16 cellular contexts compared by ENCODE assay signal in genomic region chr2:121501070-121501469, GRCh38. TPM values are rescaled to one million over a fixed set of nuclear protein-coding genes. Genes with fewer than 3 reads are reported as not detected.
DNase-seq lines count a peak whose midpoint lies in the region; ATAC-seq, FAIRE-seq and TF ChIP-seq lines count a peak whose summit lies in the region.
"Had no signal": no experiment of that assay in that cellular context is flagged by ENCODE, and none has a peak within 500 bp of the region (broad histone marks: within the 10 kb centered on the region; RNA-seq: fewer than 3 reads in every experiment).

No MANE protein-coding gene starts in this region.

- FAIRE-seq in astrocyte (lab: Jason Lieb, UNC): peak; percentile 87

- peaks cover 4% of the 10 kb centered on the region for H3K9me3 Mint-ChIP-seq in astrocyte (ENCODE audit: unreplicated experiment)

- H3K27me3 ChIP-seq in ACC112 (ENCODE audit: insufficient read depth, low read length) (no peaks in the 10 kb centered on the region), astrocyte (ENCODE audit: insufficient read depth, low read length) (no peaks in the 10 kb centered on the region), foreskin keratinocyte (no peaks in the 10 kb centered on the region), trophoblast cell (ENCODE audit: insufficient read depth, low read length) (no peaks in the 10 kb centered on the region)

- H3K14ac ChIP-seq in trophoblast cell (ENCODE audit: low read length): no peak overlapping the region

- H3K9ac ChIP-seq in astrocyte (ENCODE audit: low read length) (peak overlapping the region; percentile 75), trophoblast cell (ENCODE audit: low read length) (no peak overlapping the region)

- H3K9me3 ChIP-seq in astrocyte (ENCODE audit: insufficient read depth, low read depth, low read length): no peaks in the 10 kb centered on the region
- H3K9me3 ChIP-seq in trophoblast cell (ENCODE audit: insufficient read depth, low read depth, low read length): no peaks in the 10 kb centered on the region
- H3K9me3 ChIP-seq: thoracic aorta had no signal

- DNase-seq in astrocyte (ENCODE audit: low read depth) (peak; percentile 88), foreskin keratinocyte (peak; percentile 83 to 84), DMS79 treated with DMSO at 0.1 percent for 48 hours (lab: John Stamatoyannopoulos, UW) (no peak), NK-92 (lab: John Stamatoyannopoulos, UW; ENCODE audit: unreplicated experiment) (no peak), retina (no peak), trophoblast cell (no peak)
- DNase-seq: activated B cell treated with CpG ODN at 0.5 μM for 24 hours; activated gamma-delta T cell treated with Interleukin-2 at 50 U/mL for 16 hours; AML-193; effector memory CD4-positive, alpha-beta T cell; SHP77; stimulated activated CD4-positive, alpha-beta T cell treated with anti-CD3 and anti-CD28 coated beads, Interleukin-4, amount 100 ng/mL, for 4 hours had no signal

- peak overlapping the region; percentile 14 for H3K27ac Mint-ChIP-seq in astrocyte (ENCODE audit: unreplicated experiment)
- H3K27ac Mint-ChIP-seq: activated B cell treated with CpG ODN at 0.5 μM for 24 hours had no signal

- H3K36me3 Mint-ChIP-seq in astrocyte (ENCODE audit: low read depth, unreplicated experiment): peaks cover 9% of the 10 kb centered on the region

- no peak overlapping the region for H4K12ac ChIP-seq in trophoblast cell (ENCODE audit: low read depth, low read length)

- H3K4me1 ChIP-seq in ACC112 (ENCODE audit: control insufficient read depth, insufficient read depth, low read length, unreplicated experiment): peaks cover 54% of the 10 kb centered on the region
- H3K4me1 ChIP-seq in astrocyte (ENCODE audit: insufficient read depth, low read length): peaks cover 44% of the 10 kb centered on the region
- peaks cover 55% of the 10 kb centered on the region for H3K4me1 ChIP-seq in foreskin keratinocyte
- H3K4me1 ChIP-seq in trophoblast cell (ENCODE audit: control insufficient read depth in 1 of 2, insufficient read depth in 2 of 2, low read length in 2 of 2): peaks cover 1 to 4% of the 10 kb centered on the region in 2 experiments

- H3K27ac ChIP-seq in ACC112 (ENCODE audit: low read depth, low read length): peak overlapping the region; percentile 98
- H3K27ac ChIP-seq in astrocyte (ENCODE audit: low read depth, low read length): peak overlapping the region; percentile 94
- H3K27ac ChIP-seq in foreskin keratinocyte: peak overlapping the region; percentile 90
- H3K27ac ChIP-seq in trophoblast cell (ENCODE audit: low read depth, low read length): no peak overlapping the region

- peak overlapping the region; percentile 2 for H3K4me3 Mint-ChIP-seq in astrocyte (ENCODE audit: unreplicated experiment)
- H3K4me3 Mint-ChIP-seq: activated B cell treated with CpG ODN at 0.5 μM for 24 hours had no signal

- H3K4me3 ChIP-seq in ACC112 (ENCODE audit: low read depth, low read length) (peak overlapping the region; percentile 7; the same call in 1 of the 2 replicates), astrocyte (ENCODE audit: insufficient read depth, low read depth, low read length) (no peak overlapping the region), trophoblast cell (ENCODE audit: low read depth, low read length) (no peak overlapping the region)
- H3K4me3 ChIP-seq: thoracic aorta had no signal

- H3K79me2 ChIP-seq in ACC112 (ENCODE audit: control insufficient read depth, insufficient read depth, low read length, unreplicated experiment) (peaks cover 19% of the 10 kb centered on the region), astrocyte (ENCODE audit: insufficient read depth, low read length) (peaks cover 38% of the 10 kb centered on the region), trophoblast cell (ENCODE audit: control insufficient read depth, insufficient read depth, low read length, poor library complexity) (no peaks in the 10 kb centered on the region)

- H3K36me3 ChIP-seq in ACC112 (ENCODE audit: insufficient read depth, low read length): peaks cover 17% of the 10 kb centered on the region
- no peaks in the 10 kb centered on the region for H3K36me3 ChIP-seq in astrocyte (ENCODE audit: insufficient read depth, low read length)
- H3K36me3 ChIP-seq in trophoblast cell (ENCODE audit: control insufficient read depth in 1 of 2, insufficient read depth in 2 of 2, low read length in 2 of 2): peaks cover 0 to 9% of the 10 kb centered on the region in 2 experiments

- H2AK5ac ChIP-seq in trophoblast cell (ENCODE audit: low read length): no peak overlapping the region

- ATAC-seq in GM19463 (IDR thresholded peaks at IDR 0.05; ENCODE audit: unreplicated experiment) (peak; percentile 63), foreskin keratinocyte (peak; percentile 1)

- no peak overlapping the region for H4K91ac ChIP-seq in trophoblast cell (ENCODE audit: low read depth, low read length)

- no peak overlapping the region for H2BK12ac ChIP-seq in trophoblast cell (ENCODE audit: low read length)

- H2BK5ac ChIP-seq in trophoblast cell (ENCODE audit: low read depth, low read length, poor library complexity): no peak overlapping the region

- no CpG with 5 or more reads among the region's 1 CpG for WGBS in trophoblast cell (ENCODE audit: extremely low coverage, insufficient coverage, insufficient read length)

- no peak overlapping the region for H2BK120ac ChIP-seq in trophoblast cell (ENCODE audit: insufficient read depth, low read length, poor library complexity)

- peaks cover 4% of the 10 kb centered on the region for H4K20me1 ChIP-seq in astrocyte (ENCODE audit: insufficient read depth, low read length)

- H3K4me1 Mint-ChIP-seq in astrocyte (ENCODE audit: low read depth, unreplicated experiment): peaks cover 40% of the 10 kb centered on the region
- H3K4me1 Mint-ChIP-seq: activated B cell treated with CpG ODN at 0.5 μM for 24 hours had no signal

- no peaks in the 10 kb centered on the region for H3K79me1 ChIP-seq in trophoblast cell (ENCODE audit: low read length)

- no peak for TF ChIP-seq CTCF in astrocyte (IDR thresholded peaks at IDR 0.05; ENCODE audit: insufficient read depth, low read depth, low read length)
- no peak for TF ChIP-seq CTCF in foreskin keratinocyte (conservative IDR thresholded peaks at IDR 0.05)

- H3K4me2 ChIP-seq in astrocyte (ENCODE audit: low read length) (peak overlapping the region; percentile 64), trophoblast cell (ENCODE audit: low read length) (no peak overlapping the region)

- no peak overlapping the region for H3K4ac ChIP-seq in trophoblast cell (ENCODE audit: low read depth, low read length)

- no peak overlapping the region for H4K8ac ChIP-seq in trophoblast cell (ENCODE audit: low read depth, low read length)

- H3K18ac ChIP-seq in trophoblast cell (ENCODE audit: low read length): no peak overlapping the region

- no peak overlapping the region for H2AFZ ChIP-seq in ACC112 (ENCODE audit: low read length, unreplicated experiment)
- H2AFZ ChIP-seq in astrocyte (ENCODE audit: low read depth, low read length): no peak overlapping the region
- no peak overlapping the region for H2AFZ ChIP-seq in trophoblast cell (ENCODE audit: insufficient read depth, low read length, poor library complexity)

- no peak overlapping the region for H3K23ac ChIP-seq in trophoblast cell (ENCODE audit: low read length)

- no peaks in the 10 kb centered on the region for H3K27me3 Mint-ChIP-seq in astrocyte (ENCODE audit: low read depth, unreplicated experiment)
- H3K27me3 Mint-ChIP-seq: activated B cell treated with CpG ODN at 0.5 μM for 24 hours had no signal

RNA-seq across cellular contexts. Expression of gene RNU4ATAC, which starts 29.6 kb away (rescaled TPM):
- total RNA-seq in astrocyte (not detected in 2 replicates), foreskin keratinocyte (not detected in 2 replicates)
- not detected in 2 replicates for polyA plus RNA-seq in foreskin keratinocyte
- not detected in 2 replicates for polyA plus RNA-seq in trophoblast cell (2013)
- total RNA-seq: activated B cell treated with CpG ODN at 0.5 μM for 24 hours, kidney epithelial cell, thoracic aorta had no signal

Comparison
In these comparisons a context has a peak if more than half of its experiments do, and no peak if none do; other contexts are left out.
1. DNase-seq: peak in astrocyte (single experiment) and foreskin keratinocyte (2 of 2); none in DMS79 treated with DMSO at 0.1 percent for 48 hours (single experiment), NK-92 (single experiment), retina (single experiment) and trophoblast cell (0 of 2).